In the genomic region with DNA sequence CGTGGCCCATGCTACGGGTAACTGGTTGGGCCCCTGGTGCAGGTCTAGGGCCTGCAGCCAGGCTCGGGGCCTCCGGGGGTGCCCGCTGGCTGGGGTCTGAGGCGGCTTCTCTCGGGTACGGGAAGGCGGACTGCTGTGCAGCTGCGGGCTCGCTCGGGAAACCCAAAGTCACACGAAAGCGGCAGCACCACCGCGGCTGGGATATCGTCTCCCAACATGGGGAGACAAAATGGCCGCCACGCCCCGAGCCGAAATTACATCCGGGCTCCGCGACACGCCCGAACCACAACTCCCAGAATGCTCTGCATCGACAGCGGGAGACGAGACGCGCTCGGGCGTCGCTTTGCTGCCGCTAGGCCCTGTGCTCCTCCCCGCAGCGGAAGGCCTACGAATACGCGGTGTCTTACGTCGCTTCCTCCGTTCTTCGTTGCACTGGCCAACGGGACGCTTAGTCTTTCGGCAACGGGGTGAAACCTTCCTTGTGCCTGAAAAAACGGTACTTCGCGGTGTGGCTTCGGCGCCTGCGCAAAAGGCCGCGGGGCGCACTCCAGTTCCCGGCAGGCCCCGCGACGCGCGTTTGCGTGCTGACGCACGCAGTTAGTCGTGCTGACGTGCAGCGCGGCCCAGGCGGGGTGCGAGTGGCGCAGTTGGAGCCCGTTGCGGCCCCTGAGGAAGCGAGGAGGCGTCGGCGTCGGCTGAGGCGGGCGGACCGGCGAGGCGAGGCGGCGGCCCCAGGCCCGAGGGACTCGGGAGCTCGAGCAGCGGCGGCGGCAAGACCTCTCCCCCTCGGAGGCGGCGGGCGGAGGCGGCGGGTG, we compare ENCODE assay signal across 1 cellular context.
TF ChIP-seq lines count a peak whose summit lies in the region.

A gene (plus strand): TSS at position 604 of the 815 bp plus-strand sequence. CDS start 3,727 bp downstream, outside the sequence.

TF ChIP-seq in HEK293, 187 proteins besides CTCF, POLR2A, EP300 and RAD21 (continued from another document and continues in another):
- TF ChIP-seq, protein P1, sequence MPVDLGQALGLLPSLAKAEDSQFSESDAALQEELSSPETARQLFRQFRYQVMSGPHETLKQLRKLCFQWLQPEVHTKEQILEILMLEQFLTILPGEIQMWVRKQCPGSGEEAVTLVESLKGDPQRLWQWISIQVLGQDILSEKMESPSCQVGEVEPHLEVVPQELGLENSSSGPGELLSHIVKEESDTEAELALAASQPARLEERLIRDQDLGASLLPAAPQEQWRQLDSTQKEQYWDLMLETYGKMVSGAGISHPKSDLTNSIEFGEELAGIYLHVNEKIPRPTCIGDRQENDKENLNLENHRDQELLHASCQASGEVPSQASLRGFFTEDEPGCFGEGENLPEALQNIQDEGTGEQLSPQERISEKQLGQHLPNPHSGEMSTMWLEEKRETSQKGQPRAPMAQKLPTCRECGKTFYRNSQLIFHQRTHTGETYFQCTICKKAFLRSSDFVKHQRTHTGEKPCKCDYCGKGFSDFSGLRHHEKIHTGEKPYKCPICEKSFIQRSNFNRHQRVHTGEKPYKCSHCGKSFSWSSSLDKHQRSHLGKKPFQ (tag by site-specific recombination; IDR thresholded peaks at IDR 0.05): no peak
- TF ChIP-seq, protein P2, sequence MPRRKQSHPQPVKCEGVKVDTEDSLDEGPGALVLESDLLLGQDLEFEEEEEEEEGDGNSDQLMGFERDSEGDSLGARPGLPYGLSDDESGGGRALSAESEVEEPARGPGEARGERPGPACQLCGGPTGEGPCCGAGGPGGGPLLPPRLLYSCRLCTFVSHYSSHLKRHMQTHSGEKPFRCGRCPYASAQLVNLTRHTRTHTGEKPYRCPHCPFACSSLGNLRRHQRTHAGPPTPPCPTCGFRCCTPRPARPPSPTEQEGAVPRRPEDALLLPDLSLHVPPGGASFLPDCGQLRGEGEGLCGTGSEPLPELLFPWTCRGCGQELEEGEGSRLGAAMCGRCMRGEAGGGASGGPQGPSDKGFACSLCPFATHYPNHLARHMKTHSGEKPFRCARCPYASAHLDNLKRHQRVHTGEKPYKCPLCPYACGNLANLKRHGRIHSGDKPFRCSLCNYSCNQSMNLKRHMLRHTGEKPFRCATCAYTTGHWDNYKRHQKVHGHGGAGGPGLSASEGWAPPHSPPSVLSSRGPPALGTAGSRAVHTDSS (tag by site-specific recombination; IDR thresholded peaks at IDR 0.05): peak; percentile 32; the same call in 1 of the 2 replicates
- TF ChIP-seq ZNF23 (tag by site-specific recombination; IDR thresholded peaks at IDR 0.05; ENCODE audit: borderline replicate concordance): no peak
- peak; percentile 77; the same call in 1 of the 2 replicates for TF ChIP-seq HOXD13 (CRISPR knock-in tag; IDR thresholded peaks at IDR 0.05; ENCODE audit: borderline replicate concordance)
- TF ChIP-seq REPIN1 (tag by site-specific recombination; IDR thresholded peaks at IDR 0.05; ENCODE audit: low read depth): no peak
- TF ChIP-seq ZNF10 (tag by site-specific recombination; IDR thresholded peaks at IDR 0.05): 0 out of 2 replicates have a peak, but pooled peaks have one; percentile 22
- no peak for TF ChIP-seq ZNF274 (IDR thresholded peaks at IDR 0.05; ENCODE audit: low read length)
- TF ChIP-seq ZNF274 (tag by site-specific recombination; IDR thresholded peaks at IDR 0.05; ENCODE audit: borderline replicate concordance): no peak
- TF ChIP-seq, protein P3, sequence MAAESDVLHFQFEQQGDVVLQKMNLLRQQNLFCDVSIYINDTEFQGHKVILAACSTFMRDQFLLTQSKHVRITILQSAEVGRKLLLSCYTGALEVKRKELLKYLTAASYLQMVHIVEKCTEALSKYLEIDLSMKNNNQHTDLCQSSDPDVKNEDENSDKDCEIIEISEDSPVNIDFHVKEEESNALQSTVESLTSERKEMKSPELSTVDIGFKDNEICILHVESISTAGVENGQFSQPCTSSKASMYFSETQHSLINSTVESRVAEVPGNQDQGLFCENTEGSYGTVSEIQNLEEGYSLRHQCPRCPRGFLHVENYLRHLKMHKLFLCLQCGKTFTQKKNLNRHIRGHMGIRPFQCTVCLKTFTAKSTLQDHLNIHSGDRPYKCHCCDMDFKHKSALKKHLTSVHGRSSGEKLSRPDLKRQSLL (tag by site-specific recombination; IDR thresholded peaks at IDR 0.05): no peak; the same call in 1 of the 2 replicates
- peak; percentile 43; the same call in 1 of the 2 replicates for TF ChIP-seq ZNF37A (tag by site-specific recombination; IDR thresholded peaks at IDR 0.05)
- TF ChIP-seq, protein P4, sequence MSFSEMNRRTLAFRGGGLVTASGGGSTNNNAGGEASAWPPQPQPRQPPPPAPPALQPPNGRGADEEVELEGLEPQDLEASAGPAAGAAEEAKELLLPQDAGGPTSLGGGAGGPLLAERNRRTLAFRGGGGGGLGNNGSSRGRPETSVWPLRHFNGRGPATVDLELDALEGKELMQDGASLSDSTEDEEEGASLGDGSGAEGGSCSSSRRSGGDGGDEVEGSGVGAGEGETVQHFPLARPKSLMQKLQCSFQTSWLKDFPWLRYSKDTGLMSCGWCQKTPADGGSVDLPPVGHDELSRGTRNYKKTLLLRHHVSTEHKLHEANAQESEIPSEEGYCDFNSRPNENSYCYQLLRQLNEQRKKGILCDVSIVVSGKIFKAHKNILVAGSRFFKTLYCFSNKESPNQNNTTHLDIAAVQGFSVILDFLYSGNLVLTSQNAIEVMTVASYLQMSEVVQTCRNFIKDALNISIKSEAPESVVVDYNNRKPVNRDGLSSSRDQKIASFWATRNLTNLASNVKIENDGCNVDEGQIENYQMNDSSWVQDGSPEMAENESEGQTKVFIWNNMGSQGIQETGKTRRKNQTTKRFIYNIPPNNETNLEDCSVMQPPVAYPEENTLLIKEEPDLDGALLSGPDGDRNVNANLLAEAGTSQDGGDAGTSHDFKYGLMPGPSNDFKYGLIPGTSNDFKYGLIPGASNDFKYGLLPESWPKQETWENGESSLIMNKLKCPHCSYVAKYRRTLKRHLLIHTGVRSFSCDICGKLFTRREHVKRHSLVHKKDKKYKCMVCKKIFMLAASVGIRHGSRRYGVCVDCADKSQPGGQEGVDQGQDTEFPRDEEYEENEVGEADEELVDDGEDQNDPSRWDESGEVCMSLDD (tag by site-specific recombination; IDR thresholded peaks at IDR 0.05): peak; percentile 84
- TF ChIP-seq, protein P5, sequence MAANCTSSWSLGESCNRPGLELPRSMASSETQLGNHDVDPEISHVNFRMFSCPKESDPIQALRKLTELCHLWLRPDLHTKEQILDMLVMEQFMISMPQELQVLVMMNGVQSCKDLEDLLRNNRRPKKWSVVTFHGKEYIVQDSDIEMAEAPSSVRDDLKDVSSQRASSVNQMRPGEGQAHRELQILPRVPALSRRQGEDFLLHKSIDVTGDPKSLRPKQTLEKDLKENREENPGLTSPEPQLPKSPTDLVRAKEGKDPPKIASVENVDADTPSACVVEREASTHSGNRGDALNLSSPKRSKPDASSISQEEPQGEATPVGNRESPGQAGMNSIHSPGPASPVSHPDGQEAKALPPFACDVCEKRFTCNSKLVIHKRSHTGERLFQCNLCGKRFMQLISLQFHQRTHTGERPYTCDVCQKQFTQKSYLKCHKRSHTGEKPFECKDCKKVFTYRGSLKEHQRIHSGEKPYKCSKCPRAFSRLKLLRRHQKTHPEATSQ (tag by site-specific recombination; IDR thresholded peaks at IDR 0.05): no peak
- TF ChIP-seq KLF7 (tag by site-specific recombination; IDR thresholded peaks at IDR 0.05; ENCODE audit: borderline replicate concordance): peak; percentile 92
- TF ChIP-seq, protein P6, sequence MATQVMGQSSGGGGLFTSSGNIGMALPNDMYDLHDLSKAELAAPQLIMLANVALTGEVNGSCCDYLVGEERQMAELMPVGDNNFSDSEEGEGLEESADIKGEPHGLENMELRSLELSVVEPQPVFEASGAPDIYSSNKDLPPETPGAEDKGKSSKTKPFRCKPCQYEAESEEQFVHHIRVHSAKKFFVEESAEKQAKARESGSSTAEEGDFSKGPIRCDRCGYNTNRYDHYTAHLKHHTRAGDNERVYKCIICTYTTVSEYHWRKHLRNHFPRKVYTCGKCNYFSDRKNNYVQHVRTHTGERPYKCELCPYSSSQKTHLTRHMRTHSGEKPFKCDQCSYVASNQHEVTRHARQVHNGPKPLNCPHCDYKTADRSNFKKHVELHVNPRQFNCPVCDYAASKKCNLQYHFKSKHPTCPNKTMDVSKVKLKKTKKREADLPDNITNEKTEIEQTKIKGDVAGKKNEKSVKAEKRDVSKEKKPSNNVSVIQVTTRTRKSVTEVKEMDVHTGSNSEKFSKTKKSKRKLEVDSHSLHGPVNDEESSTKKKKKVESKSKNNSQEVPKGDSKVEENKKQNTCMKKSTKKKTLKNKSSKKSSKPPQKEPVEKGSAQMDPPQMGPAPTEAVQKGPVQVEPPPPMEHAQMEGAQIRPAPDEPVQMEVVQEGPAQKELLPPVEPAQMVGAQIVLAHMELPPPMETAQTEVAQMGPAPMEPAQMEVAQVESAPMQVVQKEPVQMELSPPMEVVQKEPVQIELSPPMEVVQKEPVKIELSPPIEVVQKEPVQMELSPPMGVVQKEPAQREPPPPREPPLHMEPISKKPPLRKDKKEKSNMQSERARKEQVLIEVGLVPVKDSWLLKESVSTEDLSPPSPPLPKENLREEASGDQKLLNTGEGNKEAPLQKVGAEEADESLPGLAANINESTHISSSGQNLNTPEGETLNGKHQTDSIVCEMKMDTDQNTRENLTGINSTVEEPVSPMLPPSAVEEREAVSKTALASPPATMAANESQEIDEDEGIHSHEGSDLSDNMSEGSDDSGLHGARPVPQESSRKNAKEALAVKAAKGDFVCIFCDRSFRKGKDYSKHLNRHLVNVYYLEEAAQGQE (tag by site-specific recombination; IDR thresholded peaks at IDR 0.05): no peak; the same call in 1 of the 2 replicates
- no peak for TF ChIP-seq ZNF311 (tag by site-specific recombination; IDR thresholded peaks at IDR 0.05; ENCODE audit: borderline replicate concordance)
- TF ChIP-seq MZF1 (tag by site-specific recombination; IDR thresholded peaks at IDR 0.05; ENCODE audit: borderline replicate concordance): no peak
- no peak for TF ChIP-seq BCL11A (tag by site-specific recombination; IDR thresholded peaks at IDR 0.05; ENCODE audit: low read depth)
- TF ChIP-seq, protein P7, sequence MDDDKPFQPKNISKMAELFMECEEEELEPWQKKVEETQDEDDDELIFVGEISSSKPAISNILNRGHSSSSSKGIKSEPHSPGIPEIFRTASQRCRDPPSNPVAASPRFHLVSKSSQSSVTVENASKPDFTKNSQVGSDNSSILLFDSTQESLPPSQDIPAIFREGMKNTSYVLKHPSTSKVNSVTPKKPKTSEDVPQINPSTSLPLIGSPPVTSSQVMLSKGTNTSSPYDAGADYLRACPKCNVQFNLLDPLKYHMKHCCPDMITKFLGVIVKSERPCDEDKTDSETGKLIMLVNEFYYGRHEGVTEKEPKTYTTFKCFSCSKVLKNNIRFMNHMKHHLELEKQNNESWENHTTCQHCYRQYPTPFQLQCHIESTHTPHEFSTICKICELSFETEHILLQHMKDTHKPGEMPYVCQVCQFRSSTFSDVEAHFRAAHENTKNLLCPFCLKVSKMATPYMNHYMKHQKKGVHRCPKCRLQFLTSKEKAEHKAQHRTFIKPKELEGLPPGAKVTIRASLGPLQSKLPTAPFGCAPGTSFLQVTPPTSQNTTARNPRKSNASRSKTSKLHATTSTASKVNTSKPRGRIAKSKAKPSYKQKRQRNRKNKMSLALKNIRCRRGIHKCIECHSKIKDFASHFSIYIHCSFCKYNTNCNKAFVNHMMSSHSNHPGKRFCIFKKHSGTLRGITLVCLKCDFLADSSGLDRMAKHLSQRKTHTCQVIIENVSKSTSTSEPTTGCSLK (tag by site-specific recombination; IDR thresholded peaks at IDR 0.05): no peak
- TF ChIP-seq ZNF785 (tag by site-specific recombination; IDR thresholded peaks at IDR 0.05): no peak
- TF ChIP-seq ZBTB21 (tag by site-specific recombination; IDR thresholded peaks at IDR 0.05): peak; percentile 57
- peak; percentile 89 for TF ChIP-seq OVOL3 (tag by site-specific recombination; IDR thresholded peaks at IDR 0.05)
- no peak for TF ChIP-seq ZNF292 (tag by site-specific recombination; IDR thresholded peaks at IDR 0.05; ENCODE audit: borderline replicate concordance, low read depth)
- TF ChIP-seq ZFP3 (tag by site-specific recombination; IDR thresholded peaks at IDR 0.05; ENCODE audit: low read depth): no peak
- no peak; the same call in 1 of the 2 replicates for TF ChIP-seq SCRT2 (tag by site-specific recombination; IDR thresholded peaks at IDR 0.05)
- no peak for TF ChIP-seq ZNF157 (tag by site-specific recombination; IDR thresholded peaks at IDR 0.05)
- TF ChIP-seq, protein P8, sequence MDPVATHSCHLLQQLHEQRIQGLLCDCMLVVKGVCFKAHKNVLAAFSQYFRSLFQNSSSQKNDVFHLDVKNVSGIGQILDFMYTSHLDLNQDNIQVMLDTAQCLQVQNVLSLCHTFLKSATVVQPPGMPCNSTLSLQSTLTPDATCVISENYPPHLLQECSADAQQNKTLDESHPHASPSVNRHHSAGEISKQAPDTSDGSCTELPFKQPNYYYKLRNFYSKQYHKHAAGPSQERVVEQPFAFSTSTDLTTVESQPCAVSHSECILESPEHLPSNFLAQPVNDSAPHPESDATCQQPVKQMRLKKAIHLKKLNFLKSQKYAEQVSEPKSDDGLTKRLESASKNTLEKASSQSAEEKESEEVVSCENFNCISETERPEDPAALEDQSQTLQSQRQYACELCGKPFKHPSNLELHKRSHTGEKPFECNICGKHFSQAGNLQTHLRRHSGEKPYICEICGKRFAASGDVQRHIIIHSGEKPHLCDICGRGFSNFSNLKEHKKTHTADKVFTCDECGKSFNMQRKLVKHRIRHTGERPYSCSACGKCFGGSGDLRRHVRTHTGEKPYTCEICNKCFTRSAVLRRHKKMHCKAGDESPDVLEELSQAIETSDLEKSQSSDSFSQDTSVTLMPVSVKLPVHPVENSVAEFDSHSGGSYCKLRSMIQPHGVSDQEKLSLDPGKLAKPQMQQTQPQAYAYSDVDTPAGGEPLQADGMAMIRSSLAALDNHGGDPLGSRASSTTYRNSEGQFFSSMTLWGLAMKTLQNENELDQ (tag by site-specific recombination; IDR thresholded peaks at IDR 0.05; ENCODE audit: low read depth): no peak
- no peak for TF ChIP-seq GLI2 (tag by site-specific recombination; IDR thresholded peaks at IDR 0.05; ENCODE audit: borderline replicate concordance, low read depth)
- TF ChIP-seq KLF10 (tag by site-specific recombination; IDR thresholded peaks at IDR 0.05): no peak
- peak; percentile 85 for TF ChIP-seq ZNF2 (tag by site-specific recombination; IDR thresholded peaks at IDR 0.05)
- no peak for TF ChIP-seq SETDB1 (IDR thresholded peaks at IDR 0.05; ENCODE audit: insufficient read length, low read length)
- peak; percentile 91 for TF ChIP-seq ZBTB8A (tag by site-specific recombination; IDR thresholded peaks at IDR 0.05)
- TF ChIP-seq, protein P9, sequence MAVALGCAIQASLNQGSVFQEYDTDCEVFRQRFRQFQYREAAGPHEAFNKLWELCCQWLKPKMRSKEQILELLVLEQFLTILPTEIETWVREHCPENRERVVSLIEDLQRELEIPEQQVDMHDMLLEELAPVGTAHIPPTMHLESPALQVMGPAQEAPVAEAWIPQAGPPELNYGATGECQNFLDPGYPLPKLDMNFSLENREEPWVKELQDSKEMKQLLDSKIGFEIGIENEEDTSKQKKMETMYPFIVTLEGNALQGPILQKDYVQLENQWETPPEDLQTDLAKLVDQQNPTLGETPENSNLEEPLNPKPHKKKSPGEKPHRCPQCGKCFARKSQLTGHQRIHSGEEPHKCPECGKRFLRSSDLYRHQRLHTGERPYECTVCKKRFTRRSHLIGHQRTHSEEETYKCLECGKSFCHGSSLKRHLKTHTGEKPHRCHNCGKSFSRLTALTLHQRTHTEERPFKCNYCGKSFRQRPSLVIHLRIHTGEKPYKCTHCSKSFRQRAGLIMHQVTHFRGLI (tag by site-specific recombination; IDR thresholded peaks at IDR 0.05): peak; percentile 71
- TF ChIP-seq ZNF510 (tag by site-specific recombination; IDR thresholded peaks at IDR 0.05; ENCODE audit: insufficient replicate concordance): no peak
- TF ChIP-seq ZEB2 (tag by site-specific recombination; IDR thresholded peaks at IDR 0.05): peak; percentile 95
- no peak for TF ChIP-seq ZNF202 (tag by site-specific recombination; IDR thresholded peaks at IDR 0.05; ENCODE audit: borderline replicate concordance)
- TF ChIP-seq ZNF624 (tag by site-specific recombination; IDR thresholded peaks at IDR 0.05): no peak
- no peak for TF ChIP-seq ZNF19 (tag by site-specific recombination; IDR thresholded peaks at IDR 0.05; ENCODE audit: low read depth)
